Comparison of ENCODE assay signal across 16 cellular contexts in the genomic region with DNA sequence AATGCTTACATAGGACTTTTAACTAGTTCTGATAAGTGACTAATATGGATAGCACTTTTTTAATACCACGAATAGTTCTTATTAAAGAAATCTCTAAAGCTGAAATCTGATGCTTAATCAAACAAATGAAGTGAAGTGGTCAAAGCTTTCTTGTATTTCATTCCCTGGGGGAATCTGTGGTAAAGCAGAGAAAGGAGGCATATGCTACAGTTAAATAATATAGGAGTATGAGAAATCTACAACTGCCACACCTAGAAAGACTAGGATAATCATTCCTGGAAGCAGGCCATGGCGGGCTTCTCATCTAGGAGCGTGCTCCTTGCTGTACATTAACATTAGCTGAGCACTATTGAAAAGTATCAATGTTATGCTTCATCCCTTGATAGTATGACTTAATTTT.
DNase-seq lines count a peak whose midpoint lies in the region; TF ChIP-seq lines count a peak whose summit lies in the region.
"Had no signal": no experiment of that assay in that cellular context is flagged by ENCODE, and none has a peak within 500 bp of the region (broad histone marks: within the 10 kb centered on the region; RNA-seq: fewer than 3 reads in every experiment).

No MANE protein-coding gene starts in this region.

- H3K4me1 ChIP-seq in prostate gland (replicated peaks) = no peaks in the 10 kb centered on the region
- H3K4me1 ChIP-seq: BLaER1, Caco-2, HAP-1 had no signal

- in situ Hi-C loops in brain microvascular endothelial cell (cut with HindIII; ENCODE audit: low pct_ligation_motif_present, low sequenced_read_pairs) = no loop called here

- H3K27me3 ChIP-seq in brain microvascular endothelial cell (replicated peaks) = no peaks in the 10 kb centered on the region
- no peaks in the 10 kb centered on the region for H3K27me3 ChIP-seq in prostate gland (replicated peaks; ENCODE audit: insufficient read depth)
- H3K27me3 ChIP-seq: BLaER1 had no signal

- TF ChIP-seq CTCF in choroid plexus epithelial cell (conservative IDR thresholded peaks at IDR 0.05; ENCODE audit: low read depth, low read length) (no peak), brain microvascular endothelial cell (IDR thresholded peaks at IDR 0.05; ENCODE audit: low read depth, low read length, missing control alignments) (no peak), prostate gland (IDR thresholded peaks at IDR 0.05) (no peak)

- no peak for TF ChIP-seq POLR2A in prostate gland (IDR thresholded peaks at IDR 0.05)

- 58% methylated on average over 3 of the region's 3 CpGs for WGBS in prostate gland

- no peaks in the 10 kb centered on the region for H3K9me3 ChIP-seq in prostate gland
- H3K9me3 ChIP-seq: Caco-2, HAP-1 had no signal

- intact Hi-C loops in prostate gland (cut with DNase I) = no loop called here

- H3K27ac ChIP-seq in brain microvascular endothelial cell (no peak overlapping the region), prostate gland (no peak overlapping the region)
- H3K27ac ChIP-seq: BLaER1, HL-60 had no signal

- H3K4me3 ChIP-seq in choroid plexus epithelial cell (ENCODE audit: low read depth, low read length) (no peak overlapping the region), brain microvascular endothelial cell (ENCODE audit: low read depth, low read length) (no peak overlapping the region), prostate gland (no peak overlapping the region)
- H3K4me3 ChIP-seq: BLaER1, HAP-1 had no signal

- DNase-seq in NCI-H1436 (lab: John Stamatoyannopoulos, UW) = peak; percentile 1
- DNase-seq in NCI-H1436 treated with DMSO at 0.1 percent for 48 hours (lab: John Stamatoyannopoulos, UW) = no peak
- peak; percentile 63 to 91 for DNase-seq in NCI-H524 (lab: John Stamatoyannopoulos, UW)
- peak; percentile 3 for DNase-seq in choroid plexus epithelial cell (ENCODE audit: low read depth)
- DNase-seq in brain microvascular endothelial cell = no peak
- DNase-seq in stimulated activated CD4-positive, alpha-beta T cell treated with anti-CD3 and anti-CD28 coated beads, Interleukin-1b, Interleukin-23, amount 100 ng/mL, for 48 hours = no peak
- no peak for DNase-seq in prostate gland (ENCODE audit: low spot score)
- DNase-seq: 8988T; AML-193; Caco-2; CD8-positive, alpha-beta memory T cell; DND-41; GDM1 had no signal

- H3K36me3 ChIP-seq in brain microvascular endothelial cell (replicated peaks) (no peaks in the 10 kb centered on the region), prostate gland (no peaks in the 10 kb centered on the region)
- H3K36me3 ChIP-seq: BLaER1, HAP-1 had no signal

Comparison
In these comparisons a context has a peak if more than half of its experiments do, and no peak if none do; other contexts are left out.
1. DNase-seq: peak in NCI-H1436 (single experiment), NCI-H524 (2 of 2) and choroid plexus epithelial cell (single experiment); none in NCI-H1436 treated with DMSO at 0.1 percent for 48 hours (single experiment), brain microvascular endothelial cell (single experiment), stimulated activated CD4-positive, alpha-beta T cell treated with anti-CD3 and anti-CD28 coated beads, Interleukin-1b, Interleukin-23, amount 100 ng/mL, for 48 hours (single experiment) and prostate gland (single experiment).